ENCODE assay signal across 20 cellular contexts in genomic region chr9:125772740-125773139, GRCh38.
"Had no signal": no experiment of that assay in that cellular context is flagged by ENCODE, and none has a peak within 500 bp of the region (broad histone marks: within the 10 kb centered on the region; RNA-seq: fewer than 3 reads in every experiment).

No MANE protein-coding gene starts in this region.

- H3K4me1 ChIP-seq: psoas muscle, uterus had no signal

- H3K27me3 Mint-ChIP-seq: dendritic cell treated with granulocyte-macrophage colony-stimulating factor and Interleukin-4, amounts not matched to agents 40 ng/mL and 50 ng/mL, for 4 days; effector memory CD8-positive, alpha-beta T cell; naive B cell; stimulated activated memory B cell treated with anti-CD40 and anti-IgM and Interleukin-4, amounts not matched to agents 10 μg/mL and 1 μg/mL and 100 μg/mL, for 72 hours had no signal

- H3K4me3 ChIP-seq: gastroesophageal sphincter, psoas muscle, spleen, uterus had no signal

- H3K9ac ChIP-seq: parathyroid adenoma had no signal

- H3K4me1 Mint-ChIP-seq: nephron had no signal

- ATAC-seq: effector memory CD8-positive, alpha-beta T cell; esophagus mucosa; gastroesophageal sphincter; psoas muscle; sciatic nerve; stimulated activated memory B cell treated with anti-CD40 and anti-IgM and Interleukin-4, amounts not matched to agents 10 μg/mL and 1 μg/mL and 100 μg/mL, for 72 hours had no signal

- H3K27ac ChIP-seq: gastroesophageal sphincter, parathyroid adenoma, psoas muscle, spleen, uterus had no signal

- H3K9me3 ChIP-seq: uterus had no signal

- H3K9me3 Mint-ChIP-seq: dendritic cell treated with granulocyte-macrophage colony-stimulating factor and Interleukin-4, amounts not matched to agents 40 ng/mL and 50 ng/mL, for 4 days; effector memory CD8-positive, alpha-beta T cell; stimulated activated memory B cell treated with anti-CD40 and anti-IgM and Interleukin-4, amounts not matched to agents 10 μg/mL and 1 μg/mL and 100 μg/mL, for 72 hours had no signal

- H3K27me3 ChIP-seq: gastroesophageal sphincter, spleen, uterus had no signal

- H3K36me3 ChIP-seq: gastroesophageal sphincter, spleen, uterus had no signal

- DNase-seq: cerebellar nuclear complex; effector memory CD8-positive, alpha-beta T cell; glutamatergic neuron; mesendoderm; naive B cell; psoas muscle; retina; spleen; stimulated activated CD4-positive, alpha-beta T cell treated with anti-CD3 and anti-CD28 coated beads, Interleukin-15, amount 100 ng/mL, for 24 hours; stimulated activated CD4-positive, alpha-beta T cell treated with anti-CD3 and anti-CD28 coated beads, Interleukin-1b, Interleukin-23, amount 100 ng/mL, for 48 hours; stimulated activated CD4-positive, alpha-beta T cell treated with anti-CD3 and anti-CD28 coated beads, Interleukin-4, amount 100 ng/mL, for 24 hours; trophoblast cell; uterus had no signal

- H3K27ac Mint-ChIP-seq: dendritic cell treated with granulocyte-macrophage colony-stimulating factor and Interleukin-4, amounts not matched to agents 40 ng/mL and 50 ng/mL, for 4 days; effector memory CD8-positive, alpha-beta T cell; nephron; stimulated activated memory B cell treated with anti-CD40 and anti-IgM and Interleukin-4, amounts not matched to agents 10 μg/mL and 1 μg/mL and 100 μg/mL, for 72 hours had no signal

- H3K4me3 Mint-ChIP-seq: dendritic cell treated with granulocyte-macrophage colony-stimulating factor and Interleukin-4, amounts not matched to agents 40 ng/mL and 50 ng/mL, for 4 days; effector memory CD8-positive, alpha-beta T cell; naive B cell; nephron; stimulated activated memory B cell treated with anti-CD40 and anti-IgM and Interleukin-4, amounts not matched to agents 10 μg/mL and 1 μg/mL and 100 μg/mL, for 72 hours had no signal
